7 cellular contexts compared by ENCODE assay signal in genomic region chr6:157198425-157199279, GRCh38.
DNase-seq lines count a peak whose midpoint lies in the region; ATAC-seq, FAIRE-seq and TF ChIP-seq lines count a peak whose summit lies in the region.

No MANE protein-coding gene starts in this region.

- no peaks in the 10 kb centered on the region for H3K9me3 Mint-ChIP-seq in activated CD4-positive, alpha-beta memory T cell treated with anti-CD3 and anti-CD28 coated beads, Interleukin-2, amount 10 ng/mL, durations not matched to agents 7 days and 5 days
- no peaks in the 10 kb centered on the region for H3K9me3 Mint-ChIP-seq in naive thymus-derived CD4-positive, alpha-beta T cell

- H3K4me3 ChIP-seq in kidney (ENCODE audit: low read length in 2 of 2) (peak overlapping the region in 1 of 2 donors; percentile 14), upper lobe of left lung (no peak overlapping the region)
- H3K4me3 ChIP-seq in naive thymus-derived CD4-positive, alpha-beta T cell (ENCODE audit: low read length): no peak overlapping the region

- POLR2A ChIA-PET in activated CD4-positive, alpha-beta memory T cell treated with anti-CD3 and anti-CD28 coated beads, Interleukin-2, amount 10 ng/mL, durations not matched to agents 7 days and 5 days (lab: Charles Lee): no interaction called here
- POLR2A ChIA-PET in naive thymus-derived CD4-positive, alpha-beta T cell (lab: Charles Lee): interaction anchor here (0.7 to 1.0 kb wide), 2 partner anchors 271 to 1910 kb away, joined by 3 read pairs; no protein-coding TSS in a partner anchor

- TF ChIP-seq CTCF in kidney (IDR thresholded peaks at IDR 0.05; ENCODE audit: borderline replicate concordance, extremely low read depth, insufficient read depth) (no peak), upper lobe of left lung (IDR thresholded peaks at IDR 0.05) (no peak)

- peak overlapping the region; percentile 54 to 78 for H3K27ac ChIP-seq in kidney (ENCODE audit: low read depth in 2 of 2, low read length in 2 of 2)
- H3K27ac ChIP-seq in upper lobe of left lung: peak overlapping the region in 3 of 4 donors; percentile 39 to 54 (median 47)
- no peak overlapping the region for H3K27ac ChIP-seq in naive thymus-derived CD4-positive, alpha-beta T cell (ENCODE audit: low read depth, low read length)

- peak; percentile 97 for DNase-seq in NCI-H1694 (lab: John Stamatoyannopoulos, UW)
- DNase-seq in astrocyte of the hippocampus (ENCODE audit: low read depth, low spot score): peak; percentile 24
- peak; percentile 92 for DNase-seq in kidney
- peak; percentile 85 to 95 for DNase-seq in upper lobe of left lung
- no peak for DNase-seq in activated CD4-positive, alpha-beta memory T cell treated with anti-CD3 and anti-CD28 coated beads, Interleukin-2, amount 10 ng/mL, durations not matched to agents 7 days and 5 days
- no peak for DNase-seq in naive thymus-derived CD4-positive, alpha-beta T cell

- no peak overlapping the region for H3K4me3 Mint-ChIP-seq in activated CD4-positive, alpha-beta memory T cell treated with anti-CD3 and anti-CD28 coated beads, Interleukin-2, amount 10 ng/mL, durations not matched to agents 7 days and 5 days
- H3K4me3 Mint-ChIP-seq in naive thymus-derived CD4-positive, alpha-beta T cell: no peak overlapping the region

- H3K36me3 Mint-ChIP-seq in activated CD4-positive, alpha-beta memory T cell treated with anti-CD3 and anti-CD28 coated beads, Interleukin-2, amount 10 ng/mL, durations not matched to agents 7 days and 5 days (ENCODE audit: low read depth): peaks cover 23% of the 10 kb centered on the region
- H3K36me3 Mint-ChIP-seq in naive thymus-derived CD4-positive, alpha-beta T cell: peaks cover 2 to 35% (median 18%) of the 10 kb centered on the region in 5 donors

- H3K27me3 Mint-ChIP-seq in activated CD4-positive, alpha-beta memory T cell treated with anti-CD3 and anti-CD28 coated beads, Interleukin-2, amount 10 ng/mL, durations not matched to agents 7 days and 5 days: no peaks in the 10 kb centered on the region
- no peaks in the 10 kb centered on the region for H3K27me3 Mint-ChIP-seq in naive thymus-derived CD4-positive, alpha-beta T cell

- CTCF ChIA-PET in activated CD4-positive, alpha-beta memory T cell treated with anti-CD3 and anti-CD28 coated beads, Interleukin-2, amount 10 ng/mL, durations not matched to agents 7 days and 5 days (lab: Charles Lee): interaction anchor here (1.2 to 1.9 kb wide), 3 partner anchors 11 to 77 kb away, joined by 3 to 5 read pairs (median 3); no protein-coding TSS in a partner anchor
- CTCF ChIA-PET in naive thymus-derived CD4-positive, alpha-beta T cell (lab: Charles Lee): interaction anchor here (0.7 kb wide), 1 partner anchor 162 kb away, joined by 3 read pairs; no protein-coding TSS in a partner anchor

- TF ChIP-seq POLR2A in upper lobe of left lung (IDR thresholded peaks at IDR 0.05): no peak

- H3K4me1 ChIP-seq in kidney (ENCODE audit: control insufficient read depth in 1 of 2, insufficient read depth in 1 of 2, low read depth in 1 of 2, low read length in 2 of 2): peaks cover 0 to 2% of the 10 kb centered on the region in 2 donors
- H3K4me1 ChIP-seq in upper lobe of left lung: peaks cover 0 to 8% (median 4%) of the 10 kb centered on the region in 4 donors
- H3K4me1 ChIP-seq in naive thymus-derived CD4-positive, alpha-beta T cell (ENCODE audit: control insufficient read depth in 2 of 2, insufficient read depth in 2 of 2, low read length in 2 of 2): peaks cover 7 to 9% of the 10 kb centered on the region in 2 donors

- peaks cover 23 to 41% of the 10 kb centered on the region in 2 donors for H3K36me3 ChIP-seq in kidney (ENCODE audit: control insufficient read depth in 1 of 2, insufficient read depth in 2 of 2, low read length in 2 of 2)
- H3K36me3 ChIP-seq in upper lobe of left lung: peaks cover 22 to 48% (median 39%) of the 10 kb centered on the region in 4 donors
- H3K36me3 ChIP-seq in naive thymus-derived CD4-positive, alpha-beta T cell (ENCODE audit: control insufficient read depth in 2 of 3, insufficient read depth in 3 of 3, low read length in 3 of 3): peaks cover 11 to 76% (median 22%) of the 10 kb centered on the region in 3 experiments

- H3K27ac Mint-ChIP-seq in activated CD4-positive, alpha-beta memory T cell treated with anti-CD3 and anti-CD28 coated beads, Interleukin-2, amount 10 ng/mL, durations not matched to agents 7 days and 5 days: no peak overlapping the region
- H3K27ac Mint-ChIP-seq in naive thymus-derived CD4-positive, alpha-beta T cell: peak overlapping the region in 1 of 9 donors; percentile 75

- TF ChIP-seq EP300 in upper lobe of left lung (IDR thresholded peaks at IDR 0.05): peak in 1 of 4 donors; percentile 50

- 48 to 63% methylated on average over 14 to 15 of the region's 15 CpGs for WGBS in upper lobe of left lung, 2 donors

- intact Hi-C loops in kidney (cut with DNase I): no loop called here
- intact Hi-C loops in naive thymus-derived CD4-positive, alpha-beta T cell (cut with micrococcal nuclease): no loop called here

- peaks cover 10% of the 10 kb centered on the region for H3K4me1 Mint-ChIP-seq in activated CD4-positive, alpha-beta memory T cell treated with anti-CD3 and anti-CD28 coated beads, Interleukin-2, amount 10 ng/mL, durations not matched to agents 7 days and 5 days
- peaks cover 0 to 25% (median 15%) of the 10 kb centered on the region in 7 donors for H3K4me1 Mint-ChIP-seq in naive thymus-derived CD4-positive, alpha-beta T cell

- H3K9ac ChIP-seq in kidney (ENCODE audit: low read length in 2 of 2): peak overlapping the region in 1 of 2 donors; percentile 6

- H3K27me3 ChIP-seq in upper lobe of left lung: no peaks in the 10 kb centered on the region
- H3K27me3 ChIP-seq in naive thymus-derived CD4-positive, alpha-beta T cell (ENCODE audit: control insufficient read depth in 2 of 2, insufficient read depth in 2 of 2, low read length in 2 of 2): no peaks in the 10 kb centered on the region

- no peak for FAIRE-seq in kidney (lab: Jason Lieb, UNC)

- H3K9me3 ChIP-seq in kidney (ENCODE audit: control insufficient read depth in 1 of 2, low read length in 2 of 2) (no peaks in the 10 kb centered on the region), upper lobe of left lung (no peaks in the 10 kb centered on the region)
- no peaks in the 10 kb centered on the region for H3K9me3 ChIP-seq in naive thymus-derived CD4-positive, alpha-beta T cell (ENCODE audit: control insufficient read depth in 2 of 3, low read length in 3 of 3)

- peak; percentile 71 to 92 for ATAC-seq in upper lobe of left lung (ENCODE audit: low FRiP score in 2 of 2)
- no peak for ATAC-seq in naive thymus-derived CD4-positive, alpha-beta T cell
- ATAC-seq in GM18870 (IDR thresholded peaks at IDR 0.05; ENCODE audit: unreplicated experiment): no peak

Comparison
In these comparisons a context has a peak if more than half of its experiments do, and no peak if none do; other contexts are left out.
1. DNase-seq: peak in NCI-H1694 (single experiment), astrocyte of the hippocampus (single experiment), kidney (single experiment) and upper lobe of left lung (2 of 2); none in activated CD4-positive, alpha-beta memory T cell treated with anti-CD3 and anti-CD28 coated beads, Interleukin-2, amount 10 ng/mL, durations not matched to agents 7 days and 5 days (single experiment) and naive thymus-derived CD4-positive, alpha-beta T cell (0 of 9).
2. ATAC-seq: peak in upper lobe of left lung (2 of 2); none in naive thymus-derived CD4-positive, alpha-beta T cell (single experiment) and GM18870 (single experiment).